In genomic region chr16:87391950-87392822, GRCh38 we compare ENCODE assay signal across 8 cellular contexts. TPM values are rescaled to one million over a fixed set of nuclear protein-coding genes. Genes with fewer than 3 reads are reported as not detected.
DNase-seq lines count a peak whose midpoint lies in the region; ATAC-seq and TF ChIP-seq lines count a peak whose summit lies in the region.

Gene MAP1LC3B (plus strand): TSS chr16:87392336. CDS start chr16:87392428, 92 bp downstream.

- DNase-seq in NCI-H1930 (lab: John Stamatoyannopoulos, UW) (peak; percentile 80 to 93), anterior cingulate cortex (lab: John Stamatoyannopoulos, UW) (peak; percentile 64 to 98 (median 95)), right atrium auricular region (ENCODE audit: low spot score) (peak; percentile 98), putamen (ENCODE audit: low spot score) (peak; percentile 97), uterus (peak; percentile 94 to 99)

- TF ChIP-seq CTCF in right atrium auricular region (IDR thresholded peaks at IDR 0.05) (no peak), uterus (IDR thresholded peaks at IDR 0.05) (peak in 2 of 4 experiments; percentile 14 to 30)

- H3K27me3 ChIP-seq in right atrium auricular region: no peaks in the 10 kb centered on the region
- H3K27me3 ChIP-seq in uterus: no peaks in the 10 kb centered on the region

- TF ChIP-seq POLR2A in uterus (IDR thresholded peaks at IDR 0.05): peak; percentile 99 to 100

- peaks cover 0 to 51% of the 10 kb centered on the region in 2 donors for H3K4me1 ChIP-seq in right atrium auricular region
- H3K4me1 ChIP-seq in uterus: peaks cover 0 to 9% of the 10 kb centered on the region in 2 donors

- H3K36me3 ChIP-seq in right atrium auricular region (no peaks in the 10 kb centered on the region), uterus (no peaks in the 10 kb centered on the region)

- H3K4me3 ChIP-seq in right atrium auricular region (peak within 1 kb of the TSS; percentile 74 to 84), uterus (peak within 1 kb of the TSS; percentile 63 to 77)

- intact Hi-C loops in T-helper 2 cell treated with Interferon-gamma antibody and Interleukin-4, amounts not matched to agents 100 ng/mL and 5 ng/mL, for 36 hours (cut with micrococcal nuclease): loop anchor here (1.0 to 10.0 kb wide), 6 partner anchors 8 to 559 kb away; partner anchors contain the start of genes BANP, C16orf95, KLHDC4 and ZCCHC14
- intact Hi-C loops in uterus (cut with DNase I; ENCODE audit: low total_unique reads): no loop called here

- ATAC-seq in GM18502 (IDR thresholded peaks at IDR 0.05; ENCODE audit: poor library complexity, unreplicated experiment) (peak; percentile 68), HG02943 (IDR thresholded peaks at IDR 0.05; ENCODE audit: low read depth, unreplicated experiment) (peak; percentile 58)

- H3K9me3 ChIP-seq in right atrium auricular region (no peaks in the 10 kb centered on the region), uterus (no peaks in the 10 kb centered on the region)

- H3K27ac ChIP-seq in right atrium auricular region: peak within 1 kb of the TSS; percentile 97 to 99
- peak within 1 kb of the TSS; percentile 96 to 98 for H3K27ac ChIP-seq in uterus

RNA-seq across cellular contexts. Expression of gene MAP1LC3B, which starts in this region (rescaled TPM):
- total RNA-seq in T-helper 2 cell treated with Interferon-gamma antibody and Interleukin-4, amounts not matched to agents 100 ng/mL and 5 ng/mL, for 36 hours: 43.2 and 45.1 TPM in 2 replicates
- total RNA-seq in right atrium auricular region (10 to 100 TPM; 57.5 to 83.0 TPM), uterus (10 to 100 TPM; 26.3 to 79.7 (median 58.0) TPM)

Comparison
In these comparisons a context has a peak if more than half of its experiments do, and no peak if none do; other contexts are left out.
1. Peak in every context shown above with its lines: DNase-seq, ATAC-seq, H3K4me3 ChIP-seq and H3K27ac ChIP-seq.